In genomic region chr16:51938861-51939260, GRCh38 we compare ENCODE assay signal across 22 cellular contexts.
DNase-seq lines count a peak whose midpoint lies in the region; ATAC-seq, FAIRE-seq and TF ChIP-seq lines count a peak whose summit lies in the region.
"Had no signal": no experiment of that assay in that cellular context is flagged by ENCODE, and none has a peak within 500 bp of the region (broad histone marks: within the 10 kb centered on the region; RNA-seq: fewer than 3 reads in every experiment).

No MANE protein-coding gene starts in this region.

- H3K27me3 ChIP-seq in breast epithelium = no peaks in the 10 kb centered on the region
- H3K27me3 ChIP-seq in bronchial epithelial cell (ENCODE audit: control insufficient read depth, insufficient read depth, low read length) = no peaks in the 10 kb centered on the region
- no peaks in the 10 kb centered on the region for H3K27me3 ChIP-seq in neural progenitor cell
- H3K27me3 ChIP-seq: Peyer's patch had no signal

- TF ChIP-seq CTCF in MCF 10A (IDR thresholded peaks at IDR 0.05; ENCODE audit: unreplicated experiment) = no peak
- no peak for TF ChIP-seq CTCF in breast epithelium (IDR thresholded peaks at IDR 0.05)
- TF ChIP-seq CTCF in bronchial epithelial cell (IDR thresholded peaks at IDR 0.05; ENCODE audit: insufficient read depth, low read length, severe bottlenecking) = no peak
- TF ChIP-seq CTCF in glutamatergic neuron (IDR thresholded peaks at IDR 0.05; ENCODE audit: partially characterized antibody, unreplicated experiment) = no peak
- no peak for TF ChIP-seq CTCF in neural progenitor cell (IDR thresholded peaks at IDR 0.05)

- POLR2A ChIA-PET in MCF 10A (lab: Yijun Ruan, JAX) = interaction anchor here (0.6 to 1.6 kb wide), 6 partner anchors 8 to 1727 kb away, joined by 3 to 4 read pairs (median 4); no protein-coding TSS in a partner anchor

- no TSS peak for BruUV-seq in MCF 10A (replicated peaks; lab: Mats Ljungman, UMichigan)

- intact Hi-C loops in MCF 10A (cut with micrococcal nuclease) (no loop called here), breast epithelium (cut with DNase I; ENCODE audit: low total_unique reads) (no loop called here), head of caudate nucleus (cut with DNase I) (no loop called here)

- H3K27ac ChIP-seq in breast epithelium = no peak overlapping the region
- no peak overlapping the region for H3K27ac ChIP-seq in neural progenitor cell
- H3K27ac ChIP-seq: C4-2B, HL-60, KMS-11, Peyer's patch, SJCRH30 had no signal

- DNase-seq in MCF 10A (ENCODE audit: unreplicated experiment) (peak; percentile 11), breast epithelium (ENCODE audit: low spot score in 2 of 2) (no peak), bronchial epithelial cell (ENCODE audit: low read depth) (peak; percentile 74), glutamatergic neuron (no peak), neural progenitor cell (ENCODE audit: low spot score) (no peak), head of caudate nucleus (no peak), NCI-H82 (lab: John Stamatoyannopoulos, UW) (no peak)
- DNase-seq: AML-193; CD8-positive, alpha-beta memory T cell; DMS79; GOT3; HCEC 1CT; MV-4-11; NCI-H1105 treated with DMSO at 0.1 percent for 48 hours; NCI-H187; Peyer's patch; SJCRH30 had no signal

- H3K9ac ChIP-seq in neural progenitor cell = no peak overlapping the region
- H3K9ac ChIP-seq: KMS-11 had no signal

- H3K4me2 ChIP-seq in neural progenitor cell = no peak overlapping the region
- H3K4me2 ChIP-seq: KMS-11 had no signal

- H3K4me1 Mint-ChIP-seq in MCF 10A (ENCODE audit: insufficient read depth, unreplicated experiment) (peaks cover 24% of the 10 kb centered on the region), glutamatergic neuron (ENCODE audit: low read depth, unreplicated experiment) (peaks cover 40% of the 10 kb centered on the region), neural progenitor cell (peaks cover 7% of the 10 kb centered on the region)
- H3K4me1 Mint-ChIP-seq: CD8-positive, alpha-beta memory T cell had no signal

- no peaks in the 10 kb centered on the region for H3K79me2 ChIP-seq in neural progenitor cell (ENCODE audit: low read depth)

- no peak overlapping the region for H3K4me3 ChIP-seq in breast epithelium
- no peak overlapping the region for H3K4me3 ChIP-seq in bronchial epithelial cell (ENCODE audit: low read depth, low read length)
- H3K4me3 ChIP-seq in neural progenitor cell = no peak overlapping the region
- H3K4me3 ChIP-seq: Peyer's patch, SJCRH30 had no signal

- no peak for ATAC-seq in GM21381 (IDR thresholded peaks at IDR 0.05; ENCODE audit: unreplicated experiment)
- ATAC-seq: HepG2 had no signal

- no peaks in the 10 kb centered on the region for H3K36me3 ChIP-seq in breast epithelium
- H3K36me3 ChIP-seq in bronchial epithelial cell (ENCODE audit: control insufficient read depth, insufficient read depth, low read length) = no peaks in the 10 kb centered on the region
- H3K36me3 ChIP-seq in neural progenitor cell = no peaks in the 10 kb centered on the region
- H3K36me3 ChIP-seq: Peyer's patch, SJCRH30 had no signal

- H3K4me1 ChIP-seq in breast epithelium = no peaks in the 10 kb centered on the region
- peaks cover 15% of the 10 kb centered on the region for H3K4me1 ChIP-seq in neural progenitor cell
- H3K4me1 ChIP-seq: Peyer's patch, SJCRH30 had no signal

- H3K36me3 Mint-ChIP-seq in MCF 10A (ENCODE audit: insufficient read depth, unreplicated experiment) = no peaks in the 10 kb centered on the region
- H3K36me3 Mint-ChIP-seq in glutamatergic neuron (ENCODE audit: unreplicated experiment) = peaks cover 4% of the 10 kb centered on the region
- no peaks in the 10 kb centered on the region for H3K36me3 Mint-ChIP-seq in neural progenitor cell
- H3K36me3 Mint-ChIP-seq: CD8-positive, alpha-beta memory T cell had no signal

- H3K9me3 Mint-ChIP-seq in MCF 10A (ENCODE audit: unreplicated experiment) (no peaks in the 10 kb centered on the region), glutamatergic neuron (ENCODE audit: unreplicated experiment) (peaks cover 26% of the 10 kb centered on the region), neural progenitor cell (no peaks in the 10 kb centered on the region)

- CTCF ChIA-PET in MCF 10A (lab: Yijun Ruan, JAX) = interaction anchor here (0.5 to 1.1 kb wide), 8 partner anchors 11 to 1132 kb away, joined by 3 to 6 read pairs (median 3); no protein-coding TSS in a partner anchor

- no peak for TF ChIP-seq POLR2A in breast epithelium (IDR thresholded peaks at IDR 0.05)

- no peaks in the 10 kb centered on the region for H3F3A ChIP-seq in neural progenitor cell (ENCODE audit: low read depth)

- FAIRE-seq in bronchial epithelial cell (lab: Jason Lieb, UNC) = no peak
- FAIRE-seq: HepG2 had no signal

- H3K27ac Mint-ChIP-seq in MCF 10A (ENCODE audit: low read depth, unreplicated experiment) (peak overlapping the region; percentile 47), glutamatergic neuron (ENCODE audit: unreplicated experiment) (peak overlapping the region; percentile 99), neural progenitor cell (no peak overlapping the region)
- H3K27ac Mint-ChIP-seq: CD8-positive, alpha-beta memory T cell had no signal

- H3K4me3 Mint-ChIP-seq in MCF 10A (ENCODE audit: unreplicated experiment) (no peak overlapping the region), glutamatergic neuron (ENCODE audit: unreplicated experiment) (peak overlapping the region; percentile 76), neural progenitor cell (no peak overlapping the region)
- H3K4me3 Mint-ChIP-seq: CD8-positive, alpha-beta memory T cell had no signal

- peak overlapping the region; percentile 87 for H2AFZ ChIP-seq in neural progenitor cell (replicated peaks)

- H3K27me3 Mint-ChIP-seq in MCF 10A (ENCODE audit: insufficient read depth, unreplicated experiment) = no peaks in the 10 kb centered on the region
- H3K27me3 Mint-ChIP-seq in glutamatergic neuron (ENCODE audit: unreplicated experiment) = peaks cover 18% of the 10 kb centered on the region
- peaks cover 10% of the 10 kb centered on the region for H3K27me3 Mint-ChIP-seq in neural progenitor cell (ENCODE audit: insufficient read depth, low read depth)
- H3K27me3 Mint-ChIP-seq: CD8-positive, alpha-beta memory T cell had no signal

- H4K20me1 ChIP-seq in neural progenitor cell (ENCODE audit: low read depth) = no peaks in the 10 kb centered on the region

- H3K9me3 ChIP-seq in breast epithelium = no peaks in the 10 kb centered on the region
- no peaks in the 10 kb centered on the region for H3K9me3 ChIP-seq in neural progenitor cell (ENCODE audit: low read depth)
- H3K9me3 ChIP-seq: Peyer's patch, SJCRH30 had no signal

Comparison
In these comparisons a context has a peak if more than half of its experiments do, and no peak if none do; other contexts are left out.
1. DNase-seq: peak in MCF 10A (single experiment) and bronchial epithelial cell (single experiment); none in breast epithelium (0 of 2), glutamatergic neuron (single experiment), neural progenitor cell (single experiment), head of caudate nucleus (0 of 42) and NCI-H82 (single experiment).